ENCODE assay signal across 23 cellular contexts in the genomic region with DNA sequence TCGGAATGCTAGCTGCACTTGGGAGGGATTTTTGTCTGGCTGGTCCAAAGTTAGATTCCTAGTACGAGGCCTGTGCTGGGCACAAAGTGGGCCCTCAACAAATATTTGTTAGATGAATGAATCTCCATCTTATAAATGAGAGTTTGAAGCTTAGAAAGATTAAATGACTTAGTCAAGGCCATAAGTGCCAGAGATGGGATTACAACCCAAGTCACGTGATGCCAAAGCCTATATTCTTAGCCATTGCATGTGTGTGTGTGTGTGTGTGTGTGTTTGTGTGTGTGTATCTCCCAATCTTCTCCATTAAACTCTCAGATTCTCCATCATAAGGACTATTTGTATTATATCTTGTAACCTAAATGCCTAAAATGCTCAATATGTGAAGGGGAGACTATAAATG.
"Had no signal": no experiment of that assay in that cellular context is flagged by ENCODE, and none has a peak within 500 bp of the region (broad histone marks: within the 10 kb centered on the region; RNA-seq: fewer than 3 reads in every experiment).

No MANE protein-coding gene starts in this region.

- H3K4me1 ChIP-seq: SJSA1 had no signal

- H3K4me3 ChIP-seq: MG63, SJSA1, SK-N-MC had no signal

- H3K9me3 ChIP-seq: SJSA1 had no signal

- H3K27me3 ChIP-seq: MG63 had no signal

- H3K36me3 ChIP-seq: MG63, SJSA1 had no signal

- DNase-seq: Karpas-422, KG1, MG63, NCI-H1092, NCI-H1105 treated with DMSO at 0.1 percent for 48 hours, NCI-H1417 treated with DMSO at 0.1 percent for 48 hours, NCI-H146, NCI-H1694 treated with DMSO at 0.1 percent for 48 hours, NCI-H1930, NCI-H2081 treated with DMSO at 0.1 percent for 48 hours, NCI-H2171, NCI-H226, NCI-H446 treated with DMSO at 0.1 percent for 48 hours, NCI-H510A treated with DMSO at 0.1 percent for 48 hours, NCI-H526, Right ventricle myocardium superior, RPMI8226, SIG-M5 had no signal

- FAIRE-seq: HTR-8/SVneo, RCC 7860 had no signal

- H3K27ac ChIP-seq: HL-60, SJSA1, SK-N-MC had no signal
